1 cellular context compared by ENCODE assay signal in the genomic region with DNA sequence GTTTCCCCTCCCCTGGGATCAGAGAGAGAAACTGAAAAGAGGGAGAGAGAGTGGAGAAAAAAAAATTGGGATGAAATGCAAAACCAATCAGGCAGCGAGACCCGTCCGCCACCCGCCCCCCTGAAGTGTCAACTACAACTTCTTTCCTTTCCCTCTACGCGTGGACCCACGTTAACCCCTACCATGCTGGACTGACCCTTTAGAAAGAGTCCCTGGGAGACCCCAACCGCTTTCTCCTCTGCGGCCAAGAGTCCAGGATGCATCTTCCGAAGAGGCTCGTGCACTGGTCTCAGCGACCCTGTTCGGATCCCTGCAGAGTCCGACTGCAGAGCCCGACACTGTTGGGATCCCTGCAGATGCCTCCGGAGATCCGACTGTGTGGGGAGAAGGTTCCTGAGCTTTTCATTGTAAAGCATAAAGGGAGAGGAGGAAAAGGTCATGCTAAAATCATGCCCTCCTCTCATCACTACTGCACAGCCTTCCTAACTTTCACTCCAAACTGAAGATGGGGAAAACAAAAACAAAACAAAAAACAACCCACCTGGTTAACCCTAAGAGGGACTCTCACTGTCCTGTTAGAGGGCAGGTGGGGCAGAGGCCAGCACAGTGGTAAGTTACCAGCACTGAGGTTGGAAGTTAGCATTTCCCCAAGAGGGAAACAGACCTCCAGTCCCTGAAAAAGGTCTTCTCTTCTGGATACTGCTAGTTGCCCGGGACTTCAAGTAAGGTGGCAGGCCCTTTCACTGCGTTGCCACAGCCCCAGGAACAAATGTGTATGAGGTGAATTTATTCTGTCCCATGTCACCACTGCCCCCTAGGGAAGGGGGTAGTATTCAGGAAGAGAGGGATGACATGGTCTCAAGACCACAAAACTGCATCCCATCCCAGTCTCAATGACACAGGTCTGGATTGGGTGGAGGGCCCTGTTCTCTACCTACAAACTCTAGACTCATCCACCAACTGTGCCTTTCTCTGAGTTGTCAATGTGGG.
A peak's percentile ranks its signal among the peaks of the same experiment; 100 is the strongest.
TF ChIP-seq lines count a peak whose summit lies in the region.

No MANE protein-coding gene starts in this region.

TF ChIP-seq in GM12878, 131 proteins besides CTCF, POLR2A, EP300 and RAD21:
- TF ChIP-seq ZZZ3 (IDR thresholded peaks at IDR 0.05; ENCODE audit: control insufficient read depth, insufficient read length, low read depth) (no peak), EZH2 (IDR thresholded peaks at IDR 0.05; ENCODE audit: borderline replicate concordance, control insufficient read depth, low read depth, low read length) (0 out of 2 replicates have a peak, but pooled peaks have one; percentile 94)
